1 cellular context compared by ENCODE assay signal in genomic region chr17:18070861-18071340, GRCh38.
A peak's percentile ranks its signal among the peaks of the same experiment; 100 is the strongest.
TF ChIP-seq lines count a peak whose summit lies in the region.

No MANE protein-coding gene starts in this region.

TF ChIP-seq in IMR-90, 13 proteins besides CTCF, POLR2A, EP300 and RAD21:
- TF ChIP-seq SMC3 (IDR thresholded peaks at IDR 0.05; ENCODE audit: low read depth, low read length) (no peak), BHLHE40 (IDR thresholded peaks at IDR 0.05; ENCODE audit: low read depth, low read length) (no peak), CHD1 (IDR thresholded peaks at IDR 0.05; ENCODE audit: low read depth, low read length) (no peak), ELK1 (IDR thresholded peaks at IDR 0.05; ENCODE audit: borderline replicate concordance, low read depth, low read length) (no peak), USF2 (IDR thresholded peaks at IDR 0.05; ENCODE audit: low read depth, low read length) (no peak), RFX5 (IDR thresholded peaks at IDR 0.05; ENCODE audit: low read depth, low read length) (no peak), MAZ (IDR thresholded peaks at IDR 0.05; ENCODE audit: borderline replicate concordance, low read depth, low read length) (no peak), RCOR1 (IDR thresholded peaks at IDR 0.05; ENCODE audit: insufficient replicate concordance, low read length) (no peak), MAFK (IDR thresholded peaks at IDR 0.05; ENCODE audit: low read depth, low read length) (no peak), NFE2L2 (IDR thresholded peaks at IDR 0.05; ENCODE audit: low read depth, low read length) (no peak), FOS (IDR thresholded peaks at IDR 0.05; ENCODE audit: low read depth, low read length) (0 out of 2 replicates have a peak, but pooled peaks have one; percentile 27), MXI1 (IDR thresholded peaks at IDR 0.05; ENCODE audit: borderline replicate concordance, low read depth, low read length) (peak; percentile 30; the same call in 1 of the 2 replicates)
